In genomic region chr11:27024865-27025264, GRCh38 we compare ENCODE assay signal across 28 cellular contexts. TPM values are rescaled to one million over a fixed set of nuclear protein-coding genes. Genes with fewer than 3 reads are reported as not detected.
A peak's percentile ranks its signal among the peaks of the same experiment; 100 is the strongest.
DNase-seq lines count a peak whose midpoint lies in the region; ATAC-seq and TF ChIP-seq lines count a peak whose summit lies in the region.
"Had no signal": no experiment of that assay in that cellular context is flagged by ENCODE, and none has a peak within 500 bp of the region (broad histone marks: within the 10 kb centered on the region; RNA-seq: fewer than 3 reads in every experiment).

No MANE protein-coding gene starts in this region.

- ATAC-seq in left lobe of liver: peak; percentile 66
- ATAC-seq: GM12878 had no signal

- intact Hi-C loops in thyroid gland (cut with DNase I): no loop called here

- peak in 1 of 2 donors; percentile 26 for TF ChIP-seq RAD21 in liver (IDR thresholded peaks at IDR 0.05)

- H3K9me3 ChIP-seq in liver (ENCODE audit: control insufficient read depth in 4 of 4, low read length in 3 of 4) (no peaks in the 10 kb centered on the region), thyroid gland (no peaks in the 10 kb centered on the region)
- H3K9me3 ChIP-seq: BE2C, BLaER1 had no signal

- H3K4me1 Mint-ChIP-seq in nephron: peaks cover 76% of the 10 kb centered on the region
- H3K4me1 Mint-ChIP-seq: CD14-positive monocyte; CD4-positive, alpha-beta memory T cell; CD4-positive, CD25-positive, alpha-beta regulatory T cell; CD8-positive, alpha-beta memory T cell had no signal

- no peaks in the 10 kb centered on the region for H3K9me3 Mint-ChIP-seq in nephron

- no peak for DNase-seq in left lobe of liver (ENCODE audit: low spot score)
- DNase-seq in activated CD4-positive, alpha-beta T cell treated with anti-CD3 and anti-CD28 coated beads, Interleukin-2, amount 50 U/mL, for 1 hour: no peak
- no peak for DNase-seq in thyroid gland
- no peak for DNase-seq in NCI-H1694 treated with DMSO at 0.1 percent for 48 hours (lab: John Stamatoyannopoulos, UW)
- no peak for DNase-seq in NOMO-1 treated with DMSO at 0.1 percent for 48 hours (lab: John Stamatoyannopoulos, UW; ENCODE audit: unreplicated experiment)
- DNase-seq: 8988T; ACHN; BE2C; C1 segment of cervical spinal cord; CD4-positive, alpha-beta memory T cell; CD4-positive, CD25-positive, alpha-beta regulatory T cell; CD8-positive, alpha-beta memory T cell; COR-L47; DMS 273 treated with DMSO at 0.1 percent for 48 hours; DMS153; DMS53; DMS79; DND-41; EL; GDM1 had no signal

- no peaks in the 10 kb centered on the region for H3K36me3 Mint-ChIP-seq in nephron (ENCODE audit: low read depth)
- H3K36me3 Mint-ChIP-seq: CD14-positive monocyte; CD4-positive, alpha-beta memory T cell; CD4-positive, CD25-positive, alpha-beta regulatory T cell; CD8-positive, alpha-beta memory T cell had no signal

- H3K27me3 Mint-ChIP-seq in nephron (ENCODE audit: low read depth): no peaks in the 10 kb centered on the region
- H3K27me3 Mint-ChIP-seq: CD4-positive, alpha-beta memory T cell; CD4-positive, CD25-positive, alpha-beta regulatory T cell; CD8-positive, alpha-beta memory T cell had no signal

- H3K36me3 ChIP-seq in liver (ENCODE audit: control insufficient read depth in 4 of 4, insufficient read depth in 3 of 4, low read depth in 1 of 4, low read length in 3 of 4): no peaks in the 10 kb centered on the region
- H3K36me3 ChIP-seq in thyroid gland: no peaks in the 10 kb centered on the region
- H3K36me3 ChIP-seq: BE2C, BLaER1 had no signal

- peak overlapping the region; percentile 89 to 94 (median 92) for H3K27ac Mint-ChIP-seq in nephron
- H3K27ac Mint-ChIP-seq: CD14-positive monocyte; CD4-positive, CD25-positive, alpha-beta regulatory T cell; CD8-positive, alpha-beta memory T cell had no signal

- WGBS in liver: 63% methylated on average over 3 of the region's 3 CpGs
- WGBS in thyroid gland, 2 donors: 88 to 90% methylated on average over 3 of the region's 3 CpGs

- peak overlapping the region in 1 of 3 experiments; percentile 29 for H3K4me3 Mint-ChIP-seq in nephron
- H3K4me3 Mint-ChIP-seq: CD14-positive monocyte; CD4-positive, alpha-beta memory T cell; CD4-positive, CD25-positive, alpha-beta regulatory T cell had no signal

- TF ChIP-seq CTCF in liver (IDR thresholded peaks at IDR 0.05; ENCODE audit: low read depth, low read length, missing input control): no peak
- TF ChIP-seq CTCF in nephron (IDR thresholded peaks at IDR 0.05; ENCODE audit: unreplicated experiment in 3 of 3): no peak
- TF ChIP-seq CTCF in thyroid gland (IDR thresholded peaks at IDR 0.05): no peak

- H3K4me1 ChIP-seq in liver (ENCODE audit: control insufficient read depth in 4 of 4, insufficient read depth in 4 of 4, low read length in 3 of 4): peaks cover 4 to 18% (median 16%) of the 10 kb centered on the region in 4 donors
- no peaks in the 10 kb centered on the region for H3K4me1 ChIP-seq in thyroid gland
- H3K4me1 ChIP-seq: BE2C, BLaER1 had no signal

- H3K27ac ChIP-seq in liver (ENCODE audit: low read depth in 1 of 2, low read length in 2 of 2) (no peak overlapping the region), thyroid gland (no peak overlapping the region)
- H3K27ac ChIP-seq: BLaER1 had no signal

- TF ChIP-seq POLR2A in thyroid gland (IDR thresholded peaks at IDR 0.05): no peak

- H3K27me3 ChIP-seq in liver (ENCODE audit: control insufficient read depth in 4 of 4, insufficient read depth in 4 of 4, low read length in 3 of 4) (no peaks in the 10 kb centered on the region), thyroid gland (no peaks in the 10 kb centered on the region)
- H3K27me3 ChIP-seq: BE2C, BLaER1 had no signal

- no peak overlapping the region for H3K9ac ChIP-seq in liver (ENCODE audit: low read depth in 1 of 2, low read length in 2 of 2)
- H3K9ac ChIP-seq: BLaER1 had no signal

- no peak overlapping the region for H3K4me3 ChIP-seq in liver (ENCODE audit: low read depth in 1 of 3, low read length in 3 of 3)
- H3K4me3 ChIP-seq in thyroid gland (replicated peaks in 1 of 3): no peak overlapping the region
- H3K4me3 ChIP-seq: BLaER1, GM12878 had no signal

TF ChIP-seq in liver, 16 proteins besides CTCF, POLR2A, EP300 and RAD21:
- peak; percentile 28 to 39 for TF ChIP-seq RXRA (IDR thresholded peaks at IDR 0.05)
- no peak for TF ChIP-seq HNF4G (IDR thresholded peaks at IDR 0.05)

RNA-seq across cellular contexts. Expression of gene BBOX1, which starts 15.8 kb away (rescaled TPM):
- 22.6 TPM for total RNA-seq in left lobe of liver
- total RNA-seq in liver: 1 to 10 TPM; 8.1 to 9.9 TPM
- 10 to 100 TPM in 1 of 2 donors, 1 to 10 TPM in 1; 2.8 to 18.4 TPM for polyA plus RNA-seq in liver
- total RNA-seq in thyroid gland: 10 to 100 TPM; 13.3 to 45.1 (median 28.5) TPM
- total RNA-seq: A673; CD4-positive, alpha-beta memory T cell; CD4-positive, CD25-positive, alpha-beta regulatory T cell; CD8-positive, alpha-beta memory T cell; Daoy; G401; GM12878 had no signal
- polyA plus RNA-seq: CD14-positive monocyte; CD4-positive, alpha-beta memory T cell; CD4-positive, CD25-positive, alpha-beta regulatory T cell; CD8-positive, alpha-beta memory T cell had no signal

RNA-seq across cellular contexts. Expression of gene FIBIN, which starts 31.0 kb away (rescaled TPM):
- 0.91 TPM for total RNA-seq in left lobe of liver
- total RNA-seq in liver: 1 to 10 TPM; 2.3 to 3.7 TPM
- polyA plus RNA-seq in liver: 1 to 10 TPM; 1.6 to 2.0 TPM
- 10 to 100 TPM; 15.3 to 24.7 (median 19.8) TPM for total RNA-seq in thyroid gland
- total RNA-seq: CD4-positive, alpha-beta memory T cell; CD4-positive, CD25-positive, alpha-beta regulatory T cell; CD8-positive, alpha-beta memory T cell; GM12878 had no signal
- polyA plus RNA-seq: CD14-positive monocyte; CD4-positive, alpha-beta memory T cell; CD4-positive, CD25-positive, alpha-beta regulatory T cell; CD8-positive, alpha-beta memory T cell; GM12878 had no signal
